Comparison of ENCODE assay signal across 8 cellular contexts in the genomic region with DNA sequence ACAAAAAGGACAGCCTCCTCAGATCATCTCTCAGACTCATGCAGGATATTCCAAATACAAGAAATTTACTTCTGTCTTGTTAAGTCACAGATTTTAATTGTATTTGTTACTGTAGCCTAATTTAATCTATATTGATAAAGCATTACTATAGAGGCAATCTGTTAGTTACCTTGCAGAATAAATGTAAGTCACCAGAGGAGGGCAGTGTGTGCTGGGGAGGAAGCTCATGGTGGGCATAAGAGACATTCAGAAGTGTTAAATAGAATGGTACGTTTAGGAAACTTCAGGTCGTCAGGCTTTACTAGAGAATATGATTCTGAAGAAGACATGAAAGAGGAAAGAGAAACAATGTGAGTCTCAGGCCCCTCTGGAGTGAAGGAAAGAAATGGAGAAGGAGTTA. TPM values are rescaled to one million over a fixed set of nuclear protein-coding genes. Genes with fewer than 3 reads are reported as not detected.
DNase-seq lines count a peak whose midpoint lies in the region; FAIRE-seq and TF ChIP-seq lines count a peak whose summit lies in the region.

No MANE protein-coding gene starts in this region.

- FAIRE-seq in keratinocyte (lab: Jason Lieb, UNC) = no peak

- CTCF ChIA-PET in Calu3 (lab: Charles Lee) = interaction anchor here (0.5 to 0.6 kb wide), 3 partner anchors 14 to 296 kb away, joined by 3 read pairs; no protein-coding TSS in a partner anchor

- H3K27ac Mint-ChIP-seq in Calu3 (ENCODE audit: unreplicated experiment) = no peak overlapping the region

- no peaks in the 10 kb centered on the region for H3K27me3 ChIP-seq in H7 (ENCODE audit: control insufficient read depth, insufficient read depth, low read length)
- H3K27me3 ChIP-seq in adipocyte (replicated peaks; ENCODE audit: control insufficient read depth, insufficient read depth, low read length) = no peaks in the 10 kb centered on the region
- peaks cover 3% of the 10 kb centered on the region for H3K27me3 ChIP-seq in keratinocyte (ENCODE audit: control insufficient read depth, extremely low read depth, insufficient read depth, low read length)
- no peaks in the 10 kb centered on the region for H3K27me3 ChIP-seq in ovary

- WGBS in ovary, 3 donors = 41 to 48% (median 45%) methylated on average over 2 of the region's 2 CpGs

- no peaks in the 10 kb centered on the region for H3K79me2 ChIP-seq in keratinocyte (ENCODE audit: control insufficient read depth, insufficient read depth, low read length)

- intact Hi-C loops in Calu3 (cut with micrococcal nuclease; ENCODE audit: unreplicated experiment) = no loop called here
- intact Hi-C loops in ovary (cut with DNase I) = no loop called here

- DNase-seq in Calu3 (peak; percentile 14), H7 (peak; percentile 8), adipocyte (ENCODE audit: low read depth) (peak; percentile 64), keratinocyte (ENCODE audit: low read depth, low spot score) (no peak), SK-N-DZ (ENCODE audit: low spot score) (no peak), H4 (ENCODE audit: low spot score) (no peak), NOMO-1 (lab: John Stamatoyannopoulos, UW; ENCODE audit: unreplicated experiment in 2 of 2) (no peak), ovary (no peak)

- no peaks in the 10 kb centered on the region for H3K27me3 Mint-ChIP-seq in Calu3 (ENCODE audit: unreplicated experiment)

- no peak overlapping the region for H3K4me3 Mint-ChIP-seq in Calu3 (ENCODE audit: low read depth, unreplicated experiment)

- no peak for TF ChIP-seq POLR2A in ovary (IDR thresholded peaks at IDR 0.05)

- H3K9me3 ChIP-seq in adipocyte (ENCODE audit: control insufficient read depth, low read length) (no peaks in the 10 kb centered on the region), keratinocyte (ENCODE audit: control insufficient read depth, low read depth, low read length) (no peaks in the 10 kb centered on the region), ovary (no peaks in the 10 kb centered on the region)

- dilution Hi-C loops in keratinocyte (cut with MboI; ENCODE audit: extremely low pct_ligation_motif_present, low sequenced_read_pairs) = no loop called here

- H3K4me1 ChIP-seq in adipocyte (ENCODE audit: control insufficient read depth, insufficient read depth, low read length) = no peaks in the 10 kb centered on the region
- peaks cover 4% of the 10 kb centered on the region for H3K4me1 ChIP-seq in keratinocyte (ENCODE audit: control insufficient read depth, extremely low read depth, insufficient read depth, low read length)
- no peaks in the 10 kb centered on the region for H3K4me1 ChIP-seq in ovary (ENCODE audit: insufficient read depth)

- no TSS peak for BruUV-seq in Calu3 (replicated peaks; lab: Mats Ljungman, UMichigan)

- no peaks in the 10 kb centered on the region for H3K4me1 Mint-ChIP-seq in Calu3 (ENCODE audit: low read depth, unreplicated experiment)

- no peak for TF ChIP-seq EP300 in ovary (IDR thresholded peaks at IDR 0.05)

- H3K36me3 ChIP-seq in H7 (replicated peaks; ENCODE audit: control insufficient read depth, insufficient read depth, low read length) (no peaks in the 10 kb centered on the region), adipocyte (ENCODE audit: control insufficient read depth, insufficient read depth, low read length, severe bottlenecking) (no peaks in the 10 kb centered on the region), keratinocyte (ENCODE audit: control insufficient read depth in 2 of 2, extremely low read depth in 1 of 2, insufficient read depth in 2 of 2, low read length in 2 of 2) (no peaks in the 10 kb centered on the region), ovary (no peaks in the 10 kb centered on the region)

- H3K27ac ChIP-seq in keratinocyte (ENCODE audit: control insufficient read depth, insufficient read depth, low read length) (no peak overlapping the region), ovary (no peak overlapping the region)

- H3K9me3 Mint-ChIP-seq in Calu3 (ENCODE audit: low read depth, unreplicated experiment) = no peaks in the 10 kb centered on the region

- no peaks in the 10 kb centered on the region for H4K20me1 ChIP-seq in keratinocyte (ENCODE audit: control insufficient read depth, extremely low read depth, insufficient read depth, low read length)

- no peak overlapping the region for H3K4me2 ChIP-seq in keratinocyte (ENCODE audit: control insufficient read depth, extremely low read depth, insufficient read depth, low read depth, low read length)

- no peak overlapping the region for H3K4me3 ChIP-seq in H7 (ENCODE audit: insufficient read depth, low read depth, low read length)
- no peak overlapping the region for H3K4me3 ChIP-seq in adipocyte (ENCODE audit: low read length)
- H3K4me3 ChIP-seq in keratinocyte (ENCODE audit: control insufficient read depth in 2 of 3, extremely low read depth in 1 of 3, insufficient read depth in 2 of 3, low read depth in 1 of 3, low read length in 3 of 3) = no peak overlapping the region
- no peak overlapping the region for H3K4me3 ChIP-seq in ovary

- TF ChIP-seq CTCF in Calu3 (IDR thresholded peaks at IDR 0.05; ENCODE audit: unreplicated experiment) (no peak), keratinocyte (optimal IDR thresholded peaks at IDR 0.05 in 1 of 3, IDR thresholded peaks at IDR 0.05 in 1 of 3, conservative IDR thresholded peaks at IDR 0.05 in 1 of 3; ENCODE audit: extremely low read depth in 1 of 3, insufficient read depth in 2 of 3, low read length in 3 of 3) (peak in 2 of 3 experiments; percentile 15 to 35), ovary (IDR thresholded peaks at IDR 0.05) (no peak)

- H3K9ac ChIP-seq in adipocyte (ENCODE audit: low read length) = no peak overlapping the region
- H3K9ac ChIP-seq in keratinocyte (ENCODE audit: control insufficient read depth, extremely low read depth, insufficient read depth, low read length) = no peak overlapping the region

- no peaks in the 10 kb centered on the region for H3K9me1 ChIP-seq in keratinocyte (ENCODE audit: control insufficient read depth, extremely low read depth, insufficient read depth, low read length)

- H3K36me3 Mint-ChIP-seq in Calu3 (ENCODE audit: insufficient read depth, unreplicated experiment) = no peaks in the 10 kb centered on the region

- no peak overlapping the region for H2AFZ ChIP-seq in keratinocyte (ENCODE audit: control insufficient read depth, low read length)

RNA-seq across cellular contexts. Expression of gene INPP4B, which starts 37.3 kb away (rescaled TPM):
- 86.9 and 114 TPM in 2 replicates for total RNA-seq in Calu3 (2022)
- 1.8 and 2.2 TPM in 2 replicates for total RNA-seq in H7 (2014; rRNA removed; shearing (Covaris generic))
- 33.6 to 66.4 TPM (median 50.2 TPM) in 3 replicates for polyA plus RNA-seq in keratinocyte
- polyA plus RNA-seq in keratinocyte (2011; ENCODE audit: low read depth) = 27.3 TPM
- polyA plus RNA-seq in keratinocyte (2011; cell fraction: cytosol; rRNA removed) = 42.1 and 54.7 TPM in 2 replicates
- polyA plus RNA-seq in keratinocyte (2011; cell fraction: nucleus; rRNA removed) = 49.8 and 57.8 TPM in 2 replicates
- polyA plus RNA-seq in keratinocyte (2012; ENCODE audit: low replicate concordance) = 15.9 and 50.8 TPM in 2 replicates
- polyA minus RNA-seq in keratinocyte = 65.5 to 167 TPM (median 98.7 TPM) in 3 replicates
- 74.8 TPM for polyA minus RNA-seq in keratinocyte (2011; cell fraction: cytosol; rRNA and poly(A)+ RNA removed)
- 148 and 255 TPM in 2 replicates for polyA minus RNA-seq in keratinocyte (2011; cell fraction: nucleus; rRNA and poly(A)+ RNA removed)
- 1.2 and 1.3 TPM in 2 replicates for polyA plus RNA-seq in SK-N-DZ (2014; cell fraction: cytosol; rRNA removed)
- 0.81 and 3.8 TPM in 2 replicates for polyA plus RNA-seq in SK-N-DZ (2014; cell fraction: nucleus; rRNA removed)
- total RNA-seq in H4 (2014; rRNA removed; shearing (Covaris generic)) = 6.0 and 8.0 TPM in 2 replicates
- total RNA-seq in ovary = 10 to 100 TPM in 4 of 7 donors, 1 to 10 TPM in 3; 2.9 to 14.7 (median 12.4) TPM
- polyA plus RNA-seq in ovary = 10 to 100 TPM in 1 of 2 donors, 1 to 10 TPM in 1; 1.7 to 10.7 TPM

Comparison
In these comparisons a context has a peak if more than half of its experiments do, and no peak if none do; other contexts are left out.
1. DNase-seq: peak in Calu3 (single experiment), H7 (single experiment) and adipocyte (single experiment); none in keratinocyte (single experiment), SK-N-DZ (single experiment), H4 (single experiment), NOMO-1 (0 of 2) and ovary (0 of 5).
2. CTCF ChIP-seq: peak in keratinocyte (2 of 3); none in Calu3 (single experiment) and ovary (0 of 3).